Comparison of ENCODE assay signal across 10 cellular contexts in the genomic region with DNA sequence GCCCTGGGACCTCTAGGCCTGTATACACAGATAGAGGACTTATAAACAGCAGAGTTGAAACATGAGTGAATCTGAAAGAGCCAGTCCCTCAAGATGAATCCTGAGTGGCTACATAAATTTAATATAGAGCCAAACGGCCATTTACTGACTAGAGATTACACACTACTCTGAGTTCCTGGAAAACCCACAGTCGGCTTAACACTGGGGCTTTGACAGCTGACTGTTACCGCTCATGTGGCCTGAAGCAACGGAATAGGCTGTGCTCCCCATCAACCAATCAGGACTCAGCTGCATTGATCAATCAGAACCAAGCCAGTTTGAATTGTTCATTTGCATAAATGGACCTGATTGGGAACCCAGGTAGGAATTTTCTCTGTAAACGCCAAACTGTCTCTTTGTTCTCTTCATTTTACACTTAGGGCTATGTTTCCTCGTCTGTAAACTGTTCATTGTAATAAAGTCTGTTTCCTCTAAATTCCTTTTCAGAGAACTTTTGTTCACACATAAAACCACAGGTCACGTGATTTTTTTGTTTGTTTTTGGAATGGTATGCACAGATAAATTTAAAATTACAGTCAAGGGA. TPM values are rescaled to one million over a fixed set of nuclear protein-coding genes. Genes with fewer than 3 reads are reported as not detected.
DNase-seq lines count a peak whose midpoint lies in the region; ATAC-seq and TF ChIP-seq lines count a peak whose summit lies in the region.
"Had no signal": no experiment of that assay in that cellular context is flagged by ENCODE, and none has a peak within 500 bp of the region (broad histone marks: within the 10 kb centered on the region; RNA-seq: fewer than 3 reads in every experiment).

No MANE protein-coding gene starts in this region.

- peaks cover 6% of the 10 kb centered on the region for H3K27me3 Mint-ChIP-seq in T-helper 17 cell

- H3K36me3 Mint-ChIP-seq in T-helper 17 cell (ENCODE audit: low read depth) = no peaks in the 10 kb centered on the region

- peak; percentile 84 for ATAC-seq in T-helper 17 cell
- no peak for ATAC-seq in HG03175 (IDR thresholded peaks at IDR 0.05; ENCODE audit: unreplicated experiment)
- ATAC-seq in HG02884 (IDR thresholded peaks at IDR 0.05; ENCODE audit: unreplicated experiment) = no peak
- no peak for ATAC-seq in GM19324 (IDR thresholded peaks at IDR 0.05; ENCODE audit: low FRiP score, unreplicated experiment)

- peaks cover 7% of the 10 kb centered on the region for H3K4me1 Mint-ChIP-seq in T-helper 17 cell

- in situ Hi-C loops in GM13976 (cut with MboI; ENCODE audit: low sequenced_read_pairs, unreplicated experiment) = no loop called here

- no peaks in the 10 kb centered on the region for H3K9me3 ChIP-seq in T-helper 17 cell (ENCODE audit: control insufficient read depth, low read length, poor library complexity, severe bottlenecking)

- TF ChIP-seq CTCF in GM13976 (IDR thresholded peaks at IDR 0.05; ENCODE audit: borderline replicate concordance, control extremely low read depth, extremely low read depth, insufficient read depth, missing control alignments) = no peak

- peak; percentile 14 for DNase-seq in stimulated activated naive CD4-positive, alpha-beta T cell treated with Interleukin-2 at 50 U/mL for 16 hours (lab: John Stamatoyannopoulos, UW)
- no peak for DNase-seq in stimulated activated naive CD4-positive, alpha-beta T cell (lab: John Stamatoyannopoulos, UW)
- DNase-seq in T-helper 17 cell (no peak), erythroblast (lab: John Stamatoyannopoulos, UW) (peak; percentile 38 to 72), GM13976 (ENCODE audit: low spot score) (no peak)
- DNase-seq: NCI-H1105, nephron progenitor cell had no signal

- TF ChIP-seq POLR2A in erythroblast (IDR thresholded peaks at IDR 0.05; ENCODE audit: low read length) = no peak

- H3K4me3 Mint-ChIP-seq in T-helper 17 cell = peak overlapping the region; percentile 37
- H3K4me3 Mint-ChIP-seq: nephron progenitor cell had no signal

- no peak overlapping the region for H3K27ac Mint-ChIP-seq in T-helper 17 cell
- H3K27ac Mint-ChIP-seq: nephron progenitor cell had no signal

RNA-seq across cellular contexts. Expression of gene CCNL1, which starts 40.5 kb away (rescaled TPM):
- 1,000 to 10,000 TPM; 1,190 to 1,257 TPM for total RNA-seq in T-helper 17 cell

Comparison
In these comparisons a context has a peak if more than half of its experiments do, and no peak if none do; other contexts are left out.
1. DNase-seq: peak in stimulated activated naive CD4-positive, alpha-beta T cell treated with Interleukin-2 at 50 U/mL for 16 hours (single experiment) and erythroblast (2 of 2); none in stimulated activated naive CD4-positive, alpha-beta T cell (0 of 6), T-helper 17 cell (0 of 3) and GM13976 (single experiment).